16 cellular contexts compared by ENCODE assay signal in genomic region chr11:116891746-116892145, GRCh38. TPM values are rescaled to one million over a fixed set of nuclear protein-coding genes. Genes with fewer than 3 reads are reported as not detected.
"Had no signal": no experiment of that assay in that cellular context is flagged by ENCODE, and none has a peak within 500 bp of the region (broad histone marks: within the 10 kb centered on the region; RNA-seq: fewer than 3 reads in every experiment).

No MANE protein-coding gene starts in this region.

- H3K4me3 Mint-ChIP-seq: activated CD4-positive, alpha-beta memory T cell treated with anti-CD3 and anti-CD28 coated beads for 36 hours; activated naive CD4-positive, alpha-beta T cell treated with anti-CD3 and anti-CD28 coated beads for 36 hours; brain; natural killer cell; T-helper 2 cell treated with Interferon-gamma antibody and Interleukin-4, amounts not matched to agents 5 μg/mL and 100 μg/mL, for 36 hours; type B pancreatic cell had no signal

- H3K4me3 ChIP-seq: lung, mucosa of descending colon had no signal

- H3K9me3 ChIP-seq: mucosa of descending colon had no signal

- H3K27ac Mint-ChIP-seq: activated CD4-positive, alpha-beta memory T cell treated with anti-CD3 and anti-CD28 coated beads for 36 hours; activated naive CD4-positive, alpha-beta T cell treated with anti-CD3 and anti-CD28 coated beads for 36 hours; brain; T-helper 2 cell treated with Interferon-gamma antibody and Interleukin-4, amounts not matched to agents 5 μg/mL and 100 μg/mL, for 36 hours; type B pancreatic cell had no signal

- DNase-seq: activated CD4-positive, alpha-beta memory T cell treated with anti-CD3 and anti-CD28 coated beads for 36 hours; activated CD4-positive, CD25-positive, alpha-beta regulatory T cell treated with anti-CD3 and anti-CD28 coated beads, Interleukin-2, amount 50 U/mL, for 72 hours; activated naive CD4-positive, alpha-beta T cell treated with anti-CD3 and anti-CD28 coated beads for 36 hours; cerebellar nuclear complex; dermis blood vessel endothelial cell; left cardiac atrium; mucosa of descending colon; natural killer cell; right cardiac atrium; small intestine had no signal

- H3K27me3 Mint-ChIP-seq: activated CD4-positive, alpha-beta memory T cell treated with anti-CD3 and anti-CD28 coated beads for 36 hours; brain; type B pancreatic cell had no signal

- H3K9me3 Mint-ChIP-seq: activated CD4-positive, alpha-beta memory T cell treated with anti-CD3 and anti-CD28 coated beads for 36 hours; activated naive CD4-positive, alpha-beta T cell treated with anti-CD3 and anti-CD28 coated beads for 36 hours; natural killer cell; T-helper 2 cell treated with Interferon-gamma antibody and Interleukin-4, amounts not matched to agents 5 μg/mL and 100 μg/mL, for 36 hours; type B pancreatic cell had no signal

- ATAC-seq: left cardiac atrium, mucosa of descending colon, natural killer cell, right cardiac atrium had no signal

RNA-seq across cellular contexts. Expression of gene APOA1, which starts 54.3 kb away (rescaled TPM):
- total RNA-seq: activated naive CD4-positive, alpha-beta T cell treated with anti-CD3 and anti-CD28 coated beads for 36 hours; glomerular endothelial cell; subcutaneous adipose tissue had no signal
